ENCODE assay signal across 1 cellular context in the genomic region with DNA sequence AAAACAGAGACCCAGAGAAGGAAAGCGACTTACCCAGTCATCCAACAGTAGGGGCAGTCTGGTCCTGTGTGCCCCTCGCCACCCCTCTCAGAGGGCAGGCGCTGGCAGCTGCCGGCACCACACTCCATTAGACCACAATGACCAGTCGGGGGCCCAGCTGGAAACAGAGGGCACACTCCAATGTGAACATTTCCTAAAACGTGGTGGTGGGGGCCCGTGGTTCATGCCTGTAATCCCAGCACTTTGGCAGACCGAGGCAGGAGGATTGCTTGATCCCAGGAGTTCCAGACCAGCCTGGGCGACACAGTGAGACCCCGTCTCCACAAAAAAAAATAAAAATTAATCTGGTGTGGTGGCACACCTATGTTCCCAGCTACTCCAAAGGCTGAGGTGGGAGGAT.
TF ChIP-seq lines count a peak whose summit lies in the region.

No MANE protein-coding gene starts in this region.

TF ChIP-seq in K562, 482 proteins besides CTCF, POLR2A, EP300 and RAD21:
- TF ChIP-seq, protein P1, sequence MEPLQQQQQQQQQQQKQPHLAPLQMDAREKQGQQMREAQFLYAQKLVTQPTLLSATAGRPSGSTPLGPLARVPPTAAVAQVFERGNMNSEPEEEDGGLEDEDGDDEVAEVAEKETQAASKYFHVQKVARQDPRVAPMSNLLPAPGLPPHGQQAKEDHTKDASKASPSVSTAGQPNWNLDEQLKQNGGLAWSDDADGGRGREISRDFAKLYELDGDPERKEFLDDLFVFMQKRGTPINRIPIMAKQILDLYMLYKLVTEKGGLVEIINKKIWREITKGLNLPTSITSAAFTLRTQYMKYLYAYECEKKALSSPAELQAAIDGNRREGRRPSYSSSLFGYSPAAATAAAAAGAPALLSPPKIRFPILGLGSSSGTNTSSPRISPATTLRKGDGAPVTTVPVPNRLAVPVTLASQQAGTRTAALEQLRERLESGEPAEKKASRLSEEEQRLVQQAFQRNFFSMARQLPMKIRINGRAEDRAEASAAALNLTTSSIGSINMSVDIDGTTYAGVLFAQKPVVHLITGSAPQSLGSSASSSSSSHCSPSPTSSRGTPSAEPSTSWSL (CRISPR knock-in tag; IDR thresholded peaks at IDR 0.05; ENCODE audit: borderline replicate concordance), result no peak
- TF ChIP-seq, protein P2, sequence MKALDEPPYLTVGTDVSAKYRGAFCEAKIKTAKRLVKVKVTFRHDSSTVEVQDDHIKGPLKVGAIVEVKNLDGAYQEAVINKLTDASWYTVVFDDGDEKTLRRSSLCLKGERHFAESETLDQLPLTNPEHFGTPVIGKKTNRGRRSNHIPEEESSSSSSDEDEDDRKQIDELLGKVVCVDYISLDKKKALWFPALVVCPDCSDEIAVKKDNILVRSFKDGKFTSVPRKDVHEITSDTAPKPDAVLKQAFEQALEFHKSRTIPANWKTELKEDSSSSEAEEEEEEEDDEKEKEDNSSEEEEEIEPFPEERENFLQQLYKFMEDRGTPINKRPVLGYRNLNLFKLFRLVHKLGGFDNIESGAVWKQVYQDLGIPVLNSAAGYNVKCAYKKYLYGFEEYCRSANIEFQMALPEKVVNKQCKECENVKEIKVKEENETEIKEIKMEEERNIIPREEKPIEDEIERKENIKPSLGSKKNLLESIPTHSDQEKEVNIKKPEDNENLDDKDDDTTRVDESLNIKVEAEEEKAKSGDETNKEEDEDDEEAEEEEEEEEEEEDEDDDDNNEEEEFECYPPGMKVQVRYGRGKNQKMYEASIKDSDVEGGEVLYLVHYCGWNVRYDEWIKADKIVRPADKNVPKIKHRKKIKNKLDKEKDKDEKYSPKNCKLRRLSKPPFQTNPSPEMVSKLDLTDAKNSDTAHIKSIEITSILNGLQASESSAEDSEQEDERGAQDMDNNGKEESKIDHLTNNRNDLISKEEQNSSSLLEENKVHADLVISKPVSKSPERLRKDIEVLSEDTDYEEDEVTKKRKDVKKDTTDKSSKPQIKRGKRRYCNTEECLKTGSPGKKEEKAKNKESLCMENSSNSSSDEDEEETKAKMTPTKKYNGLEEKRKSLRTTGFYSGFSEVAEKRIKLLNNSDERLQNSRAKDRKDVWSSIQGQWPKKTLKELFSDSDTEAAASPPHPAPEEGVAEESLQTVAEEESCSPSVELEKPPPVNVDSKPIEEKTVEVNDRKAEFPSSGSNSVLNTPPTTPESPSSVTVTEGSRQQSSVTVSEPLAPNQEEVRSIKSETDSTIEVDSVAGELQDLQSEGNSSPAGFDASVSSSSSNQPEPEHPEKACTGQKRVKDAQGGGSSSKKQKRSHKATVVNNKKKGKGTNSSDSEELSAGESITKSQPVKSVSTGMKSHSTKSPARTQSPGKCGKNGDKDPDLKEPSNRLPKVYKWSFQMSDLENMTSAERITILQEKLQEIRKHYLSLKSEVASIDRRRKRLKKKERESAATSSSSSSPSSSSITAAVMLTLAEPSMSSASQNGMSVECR (CRISPR knock-in tag; IDR thresholded peaks at IDR 0.05), result 0 out of 2 replicates have a peak, but pooled peaks have one; percentile 21
- TF ChIP-seq, protein P3, sequence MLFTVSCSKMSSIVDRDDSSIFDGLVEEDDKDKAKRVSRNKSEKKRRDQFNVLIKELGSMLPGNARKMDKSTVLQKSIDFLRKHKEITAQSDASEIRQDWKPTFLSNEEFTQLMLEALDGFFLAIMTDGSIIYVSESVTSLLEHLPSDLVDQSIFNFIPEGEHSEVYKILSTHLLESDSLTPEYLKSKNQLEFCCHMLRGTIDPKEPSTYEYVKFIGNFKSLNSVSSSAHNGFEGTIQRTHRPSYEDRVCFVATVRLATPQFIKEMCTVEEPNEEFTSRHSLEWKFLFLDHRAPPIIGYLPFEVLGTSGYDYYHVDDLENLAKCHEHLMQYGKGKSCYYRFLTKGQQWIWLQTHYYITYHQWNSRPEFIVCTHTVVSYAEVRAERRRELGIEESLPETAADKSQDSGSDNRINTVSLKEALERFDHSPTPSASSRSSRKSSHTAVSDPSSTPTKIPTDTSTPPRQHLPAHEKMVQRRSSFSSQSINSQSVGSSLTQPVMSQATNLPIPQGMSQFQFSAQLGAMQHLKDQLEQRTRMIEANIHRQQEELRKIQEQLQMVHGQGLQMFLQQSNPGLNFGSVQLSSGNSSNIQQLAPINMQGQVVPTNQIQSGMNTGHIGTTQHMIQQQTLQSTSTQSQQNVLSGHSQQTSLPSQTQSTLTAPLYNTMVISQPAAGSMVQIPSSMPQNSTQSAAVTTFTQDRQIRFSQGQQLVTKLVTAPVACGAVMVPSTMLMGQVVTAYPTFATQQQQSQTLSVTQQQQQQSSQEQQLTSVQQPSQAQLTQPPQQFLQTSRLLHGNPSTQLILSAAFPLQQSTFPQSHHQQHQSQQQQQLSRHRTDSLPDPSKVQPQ (CRISPR knock-in tag; IDR thresholded peaks at IDR 0.05; ENCODE audit: borderline replicate concordance), result no peak
- TF ChIP-seq LARP7 (IDR thresholded peaks at IDR 0.05), result no peak
- TF ChIP-seq, protein P4, sequence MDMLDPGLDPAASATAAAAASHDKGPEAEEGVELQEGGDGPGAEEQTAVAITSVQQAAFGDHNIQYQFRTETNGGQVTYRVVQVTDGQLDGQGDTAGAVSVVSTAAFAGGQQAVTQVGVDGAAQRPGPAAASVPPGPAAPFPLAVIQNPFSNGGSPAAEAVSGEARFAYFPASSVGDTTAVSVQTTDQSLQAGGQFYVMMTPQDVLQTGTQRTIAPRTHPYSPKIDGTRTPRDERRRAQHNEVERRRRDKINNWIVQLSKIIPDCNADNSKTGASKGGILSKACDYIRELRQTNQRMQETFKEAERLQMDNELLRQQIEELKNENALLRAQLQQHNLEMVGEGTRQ (CRISPR knock-in tag; IDR thresholded peaks at IDR 0.05), result no peak
- TF ChIP-seq ARNT (IDR thresholded peaks at IDR 0.05), result no peak
TF ChIP-seq in K562: peak in this region for 1.
